In genomic region chr3:43765417-43766030, GRCh38 we compare ENCODE assay signal across 15 cellular contexts.
DNase-seq lines count a peak whose midpoint lies in the region; ATAC-seq and TF ChIP-seq lines count a peak whose summit lies in the region.
"Had no signal": no experiment of that assay in that cellular context is flagged by ENCODE, and none has a peak within 500 bp of the region (broad histone marks: within the 10 kb centered on the region; RNA-seq: fewer than 3 reads in every experiment).

No MANE protein-coding gene starts in this region.

- DNase-seq in EH (ENCODE audit: low read depth) (peak; percentile 57), NCI-H2029 (lab: John Stamatoyannopoulos, UW) (peak; percentile 29), cardiac fibroblast (ENCODE audit: low read depth in 2 of 2) (peak; percentile 60 to 64), kidney tubule cell (ENCODE audit: low spot score) (peak; percentile 77), NCI-H1092 treated with DMSO at 0.1 percent for 48 hours (lab: John Stamatoyannopoulos, UW) (no peak), AML-193 (lab: John Stamatoyannopoulos, UW) (no peak)
- DNase-seq in stimulated activated naive CD8-positive, alpha-beta T cell treated with anti-CD3 and anti-CD28 coated beads, Interleukin-15, Interleukin-2, amounts not matched to agents 100 U/mL and 50 U/mL, for 24 hours = no peak
- DNase-seq: activated CD4-positive, CD25-positive, alpha-beta regulatory T cell; activated CD8-positive, alpha-beta memory T cell treated with anti-CD3 and anti-CD28 coated beads, Interleukin-2, amount 50 U/mL, for 4 hours; activated naive CD4-positive, alpha-beta T cell treated with anti-CD3 and anti-CD28 coated beads, Interleukin-2, amount 50 U/mL, for 16 hours; natural killer cell; NCI-H1694 treated with DMSO at 0.1 percent for 48 hours; stimulated activated naive CD4-positive, alpha-beta T cell had no signal

- no peak for ATAC-seq in stimulated activated naive CD8-positive, alpha-beta T cell treated with anti-CD3 and anti-CD28 coated beads, Interleukin-15, Interleukin-2, amounts not matched to agents 100 U/mL and 50 U/mL, for 24 hours
- ATAC-seq in HG03342 (IDR thresholded peaks at IDR 0.05; ENCODE audit: unreplicated experiment) = no peak
- ATAC-seq: left lobe of liver, natural killer cell had no signal

- H3K4me3 ChIP-seq in cardiac fibroblast (replicated peaks in 1 of 2; ENCODE audit: low read depth in 2 of 2, low read length in 2 of 2) = no peak overlapping the region

- TF ChIP-seq CTCF in cardiac fibroblast (IDR thresholded peaks at IDR 0.05; ENCODE audit: low read depth, low read length) = no peak

Comparison
In these comparisons a context has a peak if more than half of its experiments do, and no peak if none do; other contexts are left out.
1. DNase-seq: peak in EH (single experiment), NCI-H2029 (single experiment), cardiac fibroblast (2 of 2) and kidney tubule cell (single experiment); none in NCI-H1092 treated with DMSO at 0.1 percent for 48 hours (single experiment), stimulated activated naive CD8-positive, alpha-beta T cell treated with anti-CD3 and anti-CD28 coated beads, Interleukin-15, Interleukin-2, amounts not matched to agents 100 U/mL and 50 U/mL, for 24 hours (single experiment) and AML-193 (0 of 2).